ENCODE assay signal across 10 cellular contexts in genomic region chr14:106808907-106809306, GRCh38.
"Had no signal": no experiment of that assay in that cellular context is flagged by ENCODE, and none has a peak within 500 bp of the region (broad histone marks: within the 10 kb centered on the region; RNA-seq: fewer than 3 reads in every experiment).

No MANE protein-coding gene starts in this region.

- H3K4me1 ChIP-seq: HAP-1 had no signal

- FAIRE-seq: HTR-8/SVneo, K562 had no signal

- H3K9me3 ChIP-seq: HAP-1 had no signal

- H3K27ac ChIP-seq: GM23248 had no signal

- H3K36me3 ChIP-seq: HAP-1 had no signal

- H3K4me3 ChIP-seq: GM23248, HAP-1, K562 had no signal

- H2AFZ ChIP-seq: GM23248 had no signal

- ATAC-seq: HCT116, K562 had no signal

- DNase-seq: GM23248, GOT3, H7, HFFc6, IMR-90, KG1 had no signal

- H3K9ac ChIP-seq: GM23248 had no signal
